In the genomic region with DNA sequence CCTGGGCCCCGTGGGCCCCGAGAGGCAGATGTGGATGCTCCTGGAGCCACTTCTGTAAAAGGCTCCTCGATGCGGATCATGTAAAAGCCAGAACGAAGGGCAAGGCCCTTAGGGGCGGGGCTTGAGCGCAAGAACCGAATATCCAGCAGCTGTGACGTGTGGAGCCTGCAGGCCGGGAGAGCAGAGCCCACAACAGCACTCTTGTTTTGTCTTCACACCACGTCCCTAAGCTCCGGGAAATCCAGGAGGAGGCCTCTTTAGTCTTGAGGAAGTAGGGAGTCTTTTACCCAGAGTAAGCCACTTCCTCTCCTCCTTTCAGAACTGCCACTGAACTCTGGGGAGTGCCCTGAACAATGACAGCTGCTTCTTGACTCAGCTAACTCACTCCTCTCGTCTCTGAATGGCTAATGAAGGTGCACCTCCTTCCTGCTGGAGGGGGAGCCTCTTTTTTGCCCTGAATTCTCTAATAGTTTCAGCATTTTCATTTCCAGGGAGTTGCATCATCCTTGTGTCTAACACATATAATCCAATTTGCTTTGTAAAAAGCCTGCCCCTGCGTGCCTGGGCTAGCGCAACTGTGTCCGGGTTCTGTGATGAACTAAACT, we compare ENCODE assay signal across 8 cellular contexts. TPM values are rescaled to one million over a fixed set of nuclear protein-coding genes. Genes with fewer than 3 reads are reported as not detected.
A peak's percentile ranks its signal among the peaks of the same experiment; 100 is the strongest.
DNase-seq lines count a peak whose midpoint lies in the region; ATAC-seq, FAIRE-seq and TF ChIP-seq lines count a peak whose summit lies in the region.

No MANE protein-coding gene starts in this region.

- H3K27me3 ChIP-seq in adrenal gland (no peaks in the 10 kb centered on the region), sigmoid colon (no peaks in the 10 kb centered on the region)

- H3K27ac ChIP-seq in adrenal gland (peak overlapping the region in 4 of 5 donors; percentile 41 to 84 (median 66)), sigmoid colon (peak overlapping the region; percentile 71 to 83 (median 73))

- WGBS in adrenal gland, 4 donors = 56 to 68% (median 62%) methylated on average over 16 of the region's 16 CpGs
- 40 to 72% methylated on average over 16 of the region's 16 CpGs for WGBS in sigmoid colon, 2 donors

- intact Hi-C loops in adrenal gland (cut with DNase I) (no loop called here), left ventricle myocardium superior (cut with micrococcal nuclease) (no loop called here), sigmoid colon (cut with DNase I) (no loop called here)

- H3K4me3 ChIP-seq in adrenal gland (no peak overlapping the region), sigmoid colon (peak overlapping the region in 2 of 4 donors; percentile 2 to 19)

- no peak for TF ChIP-seq EP300 in sigmoid colon (IDR thresholded peaks at IDR 0.05)

- no peak for FAIRE-seq in urothelium cell line (lab: Jason Lieb, UNC)

- TF ChIP-seq CTCF in adrenal gland (IDR thresholded peaks at IDR 0.05) = no peak
- TF ChIP-seq CTCF in sigmoid colon (IDR thresholded peaks at IDR 0.05) = no peak

- peak; percentile 64 for ATAC-seq in GM21619 (IDR thresholded peaks at IDR 0.05; ENCODE audit: unreplicated experiment)
- peak; percentile 91 for ATAC-seq in left ventricle myocardium superior
- ATAC-seq in GM21529 (IDR thresholded peaks at IDR 0.05; ENCODE audit: unreplicated experiment) = no peak

- no peak for TF ChIP-seq POLR2A in adrenal gland (IDR thresholded peaks at IDR 0.05)
- no peak for TF ChIP-seq POLR2A in sigmoid colon (IDR thresholded peaks at IDR 0.05)

- H3K9me3 ChIP-seq in adrenal gland (replicated peaks in 1 of 3) (no peaks in the 10 kb centered on the region), sigmoid colon (no peaks in the 10 kb centered on the region)

- H3K36me3 ChIP-seq in adrenal gland (replicated peaks in 1 of 2) = peaks cover 0 to 43% of the 10 kb centered on the region in 2 donors
- H3K36me3 ChIP-seq in sigmoid colon = peaks cover 9 to 64% (median 25%) of the 10 kb centered on the region in 4 donors

- peak; percentile 85 for DNase-seq in AG08395 (ENCODE audit: low spot score)
- DNase-seq in NOMO-1 treated with DMSO at 0.1 percent for 48 hours (lab: John Stamatoyannopoulos, UW; ENCODE audit: unreplicated experiment) = peak; percentile 95
- peak in 5 of 7 donors; percentile 52 to 84 (median 56) for DNase-seq in adrenal gland
- peak; percentile 84 for DNase-seq in left ventricle myocardium superior
- DNase-seq in sigmoid colon = peak; percentile 90
- no peak for DNase-seq in urothelium cell line (ENCODE audit: low spot score)

- peaks cover 0 to 16% of the 10 kb centered on the region in 2 donors for H3K4me1 ChIP-seq in adrenal gland (replicated peaks in 1 of 2)
- peaks cover 0 to 21% (median 18%) of the 10 kb centered on the region in 4 donors for H3K4me1 ChIP-seq in sigmoid colon

RNA-seq across cellular contexts. Expression of a gene that starts 12.5 kb away (rescaled TPM):
- total RNA-seq in adrenal gland (10 to 100 TPM; 16.1 to 31.9 (median 26.4) TPM), left ventricle myocardium superior (18.2 TPM), sigmoid colon (10 to 100 TPM in 3 of 4 donors, 1 to 10 TPM in 1; 9.9 to 19.0 (median 15.1) TPM)
- polyA plus RNA-seq in adrenal gland (10 to 100 TPM; 18.7 to 23.7 (median 21.4) TPM), sigmoid colon (10 to 100 TPM in 1 of 3 donors, 1 to 10 TPM in 2; 7.2 to 17.8 (median 7.8) TPM)

RNA-seq across cellular contexts. Expression of a gene that starts 23.1 kb away (rescaled TPM):
- total RNA-seq in adrenal gland = 10 to 100 TPM in 1 of 8 donors, 1 to 10 TPM in 7; 2.0 to 10.2 (median 3.4) TPM
- polyA plus RNA-seq in adrenal gland = 10 to 100 TPM in 1 of 3 donors, 1 to 10 TPM in 1, under 1 TPM in 1; 0.15 to 21.9 (median 9.2) TPM
- total RNA-seq in left ventricle myocardium superior = 25.4 TPM
- 10 to 100 TPM in 3 of 4 donors, 1 to 10 TPM in 1; 3.3 to 25.5 (median 16.5) TPM for total RNA-seq in sigmoid colon
- polyA plus RNA-seq in sigmoid colon = 1 to 10 TPM in 2 of 3 donors, under 1 TPM in 1; 0.46 to 4.2 (median 2.1) TPM
